8 cellular contexts compared by ENCODE assay signal in genomic region chr2:64987001-64987962, GRCh38. TPM values are rescaled to one million over a fixed set of nuclear protein-coding genes. Genes with fewer than 3 reads are reported as not detected.
DNase-seq lines count a peak whose midpoint lies in the region; ATAC-seq lines count a peak whose summit lies in the region.

No MANE protein-coding gene starts in this region.

- DNase-seq in CD4-positive, CD25-positive, alpha-beta regulatory T cell, result peak in 1 of 3 donors; percentile 43
- peak; percentile 22 for DNase-seq in GM19240 (ENCODE audit: insufficient read length, low spot score)
- peak in 1 of 2 experiments; percentile 30 for DNase-seq in SJSA1 (ENCODE audit: low read depth in 1 of 2, low spot score in 2 of 2)
- peak; percentile 56 for DNase-seq in fibroblast of peridontal ligament (ENCODE audit: extremely low read depth)
- no peak for DNase-seq in NCI-H1436 treated with DMSO at 0.1 percent for 48 hours (lab: John Stamatoyannopoulos, UW)
- DNase-seq in effector CD8-positive, alpha-beta T cell (lab: John Stamatoyannopoulos, UW), result no peak
- DNase-seq in NCI-H2029 treated with DMSO at 0.1 percent for 48 hours (lab: John Stamatoyannopoulos, UW), result no peak

- peaks cover 3% of the 10 kb centered on the region for H3K36me3 Mint-ChIP-seq in CD4-positive, CD25-positive, alpha-beta regulatory T cell

- no peaks in the 10 kb centered on the region for H3K27me3 Mint-ChIP-seq in CD4-positive, CD25-positive, alpha-beta regulatory T cell

- H3K4me3 Mint-ChIP-seq in CD4-positive, CD25-positive, alpha-beta regulatory T cell, result peak overlapping the region; percentile 68 to 93 (median 83)

- peaks cover 27 to 57% (median 42%) of the 10 kb centered on the region in 4 donors for H3K4me1 Mint-ChIP-seq in CD4-positive, CD25-positive, alpha-beta regulatory T cell

- no peak for ATAC-seq in CD4-positive, CD25-positive, alpha-beta regulatory T cell (ENCODE audit: low read depth in 2 of 2)

- H3K27me3 ChIP-seq in CD4-positive, CD25-positive, alpha-beta regulatory T cell (ENCODE audit: control insufficient read depth, insufficient read depth, low read length), result no peaks in the 10 kb centered on the region
- H3K27me3 ChIP-seq in SJSA1 (replicated peaks) (no peaks in the 10 kb centered on the region), subcutaneous abdominal adipose tissue (ENCODE audit: control insufficient read depth in 5 of 5, insufficient read depth in 4 of 5, low read length in 5 of 5) (no peaks in the 10 kb centered on the region)

- H3K36me3 ChIP-seq in CD4-positive, CD25-positive, alpha-beta regulatory T cell (ENCODE audit: control insufficient read depth, insufficient read depth, low read length), result no peaks in the 10 kb centered on the region
- H3K36me3 ChIP-seq in SJSA1 (0 out of 2 replicates have a peak, but pooled peaks cover 3% of the 10 kb centered on the region), subcutaneous abdominal adipose tissue (ENCODE audit: control insufficient read depth in 5 of 5, insufficient read depth in 5 of 5, low read length in 5 of 5) (no peaks in the 10 kb centered on the region)

- H3K9ac ChIP-seq in subcutaneous abdominal adipose tissue (ENCODE audit: low read length in 5 of 5), result no peak overlapping the region

- peak overlapping the region; percentile 43 for H3K4me3 ChIP-seq in CD4-positive, CD25-positive, alpha-beta regulatory T cell (ENCODE audit: low read depth, low read length)
- H3K4me3 ChIP-seq in SJSA1, result peak overlapping the region; percentile 53
- H3K4me3 ChIP-seq in subcutaneous abdominal adipose tissue (ENCODE audit: low read depth in 1 of 5, low read length in 5 of 5), result peak overlapping the region in 3 of 5 donors; percentile 29 to 84 (median 79)

- peak overlapping the region; percentile 67 for H3K27ac ChIP-seq in CD4-positive, CD25-positive, alpha-beta regulatory T cell (ENCODE audit: insufficient read depth, low read length, poor library complexity, severe bottlenecking)
- H3K27ac ChIP-seq in SJSA1 (peak overlapping the region; percentile 89; the same call in 1 of the 2 replicates), subcutaneous abdominal adipose tissue (ENCODE audit: low read depth, low read length) (no peak overlapping the region)

- peaks cover 34% of the 10 kb centered on the region for H3K4me1 ChIP-seq in CD4-positive, CD25-positive, alpha-beta regulatory T cell (ENCODE audit: control insufficient read depth, insufficient read depth, low read length, poor library complexity, severe bottlenecking)
- peaks cover 27% of the 10 kb centered on the region for H3K4me1 ChIP-seq in SJSA1 (replicated peaks)
- peaks cover 0 to 28% (median 21%) of the 10 kb centered on the region in 5 donors for H3K4me1 ChIP-seq in subcutaneous abdominal adipose tissue (ENCODE audit: control insufficient read depth in 5 of 5, insufficient read depth in 5 of 5, low read length in 5 of 5)

- no peaks in the 10 kb centered on the region for H3K9me3 ChIP-seq in CD4-positive, CD25-positive, alpha-beta regulatory T cell (ENCODE audit: control insufficient read depth in 2 of 2, low read length in 2 of 2)
- H3K9me3 ChIP-seq in SJSA1 (replicated peaks) (peaks cover 3% of the 10 kb centered on the region; the same call in 1 of the 2 replicates), subcutaneous abdominal adipose tissue (ENCODE audit: control insufficient read depth in 5 of 5, low read length in 5 of 5) (no peaks in the 10 kb centered on the region)

- H3K9me3 Mint-ChIP-seq in CD4-positive, CD25-positive, alpha-beta regulatory T cell, result peaks cover 0 to 2% (median 0%) of the 10 kb centered on the region in 7 donors

- peak overlapping the region in 2 of 3 donors; percentile 1 to 81 for H3K27ac Mint-ChIP-seq in CD4-positive, CD25-positive, alpha-beta regulatory T cell

RNA-seq across cellular contexts. Expression of gene SLC1A4, which starts 1.9 kb away (rescaled TPM):
- total RNA-seq in CD4-positive, CD25-positive, alpha-beta regulatory T cell, result 22.1 TPM
- polyA plus RNA-seq in CD4-positive, CD25-positive, alpha-beta regulatory T cell, result 10 to 100 TPM in 3 of 4 donors, 1 to 10 TPM in 1; 8.1 to 18.4 (median 12.6) TPM
- total RNA-seq in SJSA1 (2014; rRNA removed; shearing (Covaris generic)), result 16.7 and 27.5 TPM in 2 replicates

Comparison
In these comparisons a context has a peak if more than half of its experiments do, and no peak if none do; other contexts are left out.
1. DNase-seq: peak in GM19240 (single experiment) and fibroblast of peridontal ligament (single experiment); none in NCI-H1436 treated with DMSO at 0.1 percent for 48 hours (single experiment), effector CD8-positive, alpha-beta T cell (single experiment) and NCI-H2029 treated with DMSO at 0.1 percent for 48 hours (single experiment).
2. Peak in every context shown above with its lines, with median percentiles within 50 percentile points of each other: H3K4me3 ChIP-seq.